Comparison of ENCODE assay signal across 6 cellular contexts in genomic region chr12:113186033-113186365, GRCh38. TPM values are rescaled to one million over a fixed set of nuclear protein-coding genes. Genes with fewer than 3 reads are reported as not detected.
DNase-seq lines count a peak whose midpoint lies in the region; ATAC-seq and TF ChIP-seq lines count a peak whose summit lies in the region.

No MANE protein-coding gene starts in this region.

- peak overlapping the region in 1 of 2 experiments; percentile 60 for H3K23ac ChIP-seq in mesenchymal stem cell (ENCODE audit: low read length in 2 of 2)

- no peak overlapping the region for H2BK15ac ChIP-seq in mesenchymal stem cell (ENCODE audit: low read depth, poor library complexity, severe bottlenecking)

- no peak for TF ChIP-seq CTCF in activated CD8-positive, alpha-beta T cell treated with anti-CD3 and anti-CD28 coated beads for 36 hours (IDR thresholded peaks at IDR 0.05)

- H3K36me3 ChIP-seq in HUES64 (ENCODE audit: insufficient read depth, low read length) (peaks cover 35% of the 10 kb centered on the region), mesenchymal stem cell (ENCODE audit: control insufficient read depth in 1 of 2, insufficient read depth in 2 of 2, low read depth in 1 of 2, low read length in 2 of 2) (peaks cover 17 to 18% of the 10 kb centered on the region in 2 experiments)

- H3K4me2 ChIP-seq in mesenchymal stem cell (ENCODE audit: low read length, poor library complexity, severe bottlenecking) = peak overlapping the region; percentile 92

- CTCF ChIA-PET in activated CD8-positive, alpha-beta T cell treated with anti-CD3 and anti-CD28 coated beads for 36 hours (lab: Charles Lee) = interaction anchor here (0.8 to 4.6 kb wide), 3 partner anchors 10 to 47 kb away, joined by 3 to 36 read pairs (median 15); no protein-coding TSS in a partner anchor

- peak overlapping the region; percentile 16 for H4K8ac ChIP-seq in mesenchymal stem cell (ENCODE audit: low read length)

- H3K9me3 ChIP-seq in HUES64 (ENCODE audit: insufficient read depth, low read depth, low read length) (no peaks in the 10 kb centered on the region), mesenchymal stem cell (ENCODE audit: control insufficient read depth, low read length) (no peaks in the 10 kb centered on the region)

- peak overlapping the region; percentile 46 to 85 for H3K4ac ChIP-seq in mesenchymal stem cell (ENCODE audit: low read depth in 1 of 2, low read length in 2 of 2)

- no peak overlapping the region for H4K91ac ChIP-seq in mesenchymal stem cell (ENCODE audit: low read length)

- no peak for DNase-seq in activated CD8-positive, alpha-beta T cell treated with anti-CD3 and anti-CD28 coated beads for 36 hours
- DNase-seq in mesenchymal stem cell (peak; percentile 37), medulla oblongata (ENCODE audit: extremely low spot score) (no peak), C1 segment of cervical spinal cord (lab: John Stamatoyannopoulos, UW) (no peak)

- H3K4me1 ChIP-seq in HUES64 (ENCODE audit: insufficient read depth, low read length) (no peaks in the 10 kb centered on the region; the same call in 1 of the 2 replicates), mesenchymal stem cell (ENCODE audit: control insufficient read depth, insufficient read depth, low read depth, low read length) (peaks cover 17% of the 10 kb centered on the region)

- WGBS in HUES64 = 8% methylated on average over 10 of the region's 11 CpGs
- WGBS in mesenchymal stem cell = 6% methylated on average over 11 of the region's 11 CpGs

- peaks cover 36% of the 10 kb centered on the region for H3K4me1 Mint-ChIP-seq in activated CD8-positive, alpha-beta T cell treated with anti-CD3 and anti-CD28 coated beads for 36 hours (ENCODE audit: low read depth)

- H3K27ac Mint-ChIP-seq in activated CD8-positive, alpha-beta T cell treated with anti-CD3 and anti-CD28 coated beads for 36 hours = peak overlapping the region; percentile 97

- peaks cover 28% of the 10 kb centered on the region for H3K79me1 ChIP-seq in mesenchymal stem cell (replicated peaks; ENCODE audit: low read length, poor library complexity, severe bottlenecking)

- peak overlapping the region; percentile 94 for H3K9ac ChIP-seq in HUES64 (ENCODE audit: low read depth, low read length)
- peak overlapping the region; percentile 96 for H3K9ac ChIP-seq in mesenchymal stem cell (ENCODE audit: low read length)

- peaks cover 29% of the 10 kb centered on the region for H3K36me3 Mint-ChIP-seq in activated CD8-positive, alpha-beta T cell treated with anti-CD3 and anti-CD28 coated beads for 36 hours (ENCODE audit: low read depth)

- H3K14ac ChIP-seq in mesenchymal stem cell (ENCODE audit: low read length in 2 of 2) = peak overlapping the region in 1 of 2 experiments; percentile 90

- H2AFZ ChIP-seq in mesenchymal stem cell (ENCODE audit: low read depth, low read length) = peak overlapping the region; percentile 90

- peak overlapping the region in 1 of 2 experiments; percentile 97 for H2BK12ac ChIP-seq in mesenchymal stem cell (ENCODE audit: low read length in 2 of 2)

- H3K27me3 Mint-ChIP-seq in activated CD8-positive, alpha-beta T cell treated with anti-CD3 and anti-CD28 coated beads for 36 hours = no peaks in the 10 kb centered on the region

- no peaks in the 10 kb centered on the region for H3K9me3 Mint-ChIP-seq in activated CD8-positive, alpha-beta T cell treated with anti-CD3 and anti-CD28 coated beads for 36 hours

- H3K27me3 ChIP-seq in HUES64 (ENCODE audit: insufficient read depth, low read length) = no peaks in the 10 kb centered on the region
- H3K27me3 ChIP-seq in mesenchymal stem cell (ENCODE audit: control insufficient read depth in 1 of 2, insufficient read depth in 1 of 2, low read length in 2 of 2) = no peaks in the 10 kb centered on the region

- peak overlapping the region; percentile 50 for H2AK5ac ChIP-seq in mesenchymal stem cell (ENCODE audit: low read length, severe bottlenecking)

- peak overlapping the region; percentile 96 for H2BK120ac ChIP-seq in mesenchymal stem cell (ENCODE audit: low read depth, low read length)

- intact Hi-C loops in activated CD8-positive, alpha-beta T cell treated with anti-CD3 and anti-CD28 coated beads for 36 hours (cut with micrococcal nuclease) = no loop called here

- H2BK5ac ChIP-seq in mesenchymal stem cell (ENCODE audit: low read depth, low read length, poor library complexity, severe bottlenecking) = peak overlapping the region; percentile 97

- peak overlapping the region; percentile 97 for H3K4me3 Mint-ChIP-seq in activated CD8-positive, alpha-beta T cell treated with anti-CD3 and anti-CD28 coated beads for 36 hours

- peak overlapping the region; percentile 83; the same call in 1 of the 2 replicates for H3K27ac ChIP-seq in HUES64 (ENCODE audit: low read depth, low read length)
- H3K27ac ChIP-seq in mesenchymal stem cell (ENCODE audit: low read length, poor library complexity, severe bottlenecking) = peak overlapping the region; percentile 41

- POLR2A ChIA-PET in activated CD8-positive, alpha-beta T cell treated with anti-CD3 and anti-CD28 coated beads for 36 hours (lab: Charles Lee) = interaction anchor here (0.7 to 3.2 kb wide), 13 partner anchors 9 to 208 kb away, joined by 3 to 17 read pairs (median 6); partner anchors contain the start of genes OAS2 and TPCN1

- H3K4me3 ChIP-seq in HUES64 (ENCODE audit: low read length) = peak overlapping the region; percentile 78
- peak overlapping the region; percentile 91 to 98 for H3K4me3 ChIP-seq in mesenchymal stem cell (ENCODE audit: insufficient read depth in 1 of 2, low read depth in 1 of 2, low read length in 2 of 2)

- peak overlapping the region; percentile 67 to 98 for H3K18ac ChIP-seq in mesenchymal stem cell (ENCODE audit: low read depth in 1 of 2, low read length in 2 of 2)

- peak; percentile 1 for ATAC-seq in activated CD8-positive, alpha-beta T cell treated with anti-CD3 and anti-CD28 coated beads for 36 hours
- ATAC-seq in GM21526 (IDR thresholded peaks at IDR 0.05; ENCODE audit: low FRiP score, unreplicated experiment) = no peak

RNA-seq across cellular contexts. Expression of gene RITA1, which starts 0.5 kb away (rescaled TPM):
- polyA plus RNA-seq in HUES64 (2013, experiment 1 of 2) = 21.8 TPM
- polyA plus RNA-seq in HUES64 (2013, experiment 2 of 2) = 22.6 TPM
- 10 to 100 TPM; 18.5 to 19.1 TPM for total RNA-seq in activated CD8-positive, alpha-beta T cell treated with anti-CD3 and anti-CD28 coated beads for 36 hours
- 15.4 TPM for polyA plus RNA-seq in mesenchymal stem cell (2013, experiment 1 of 2)
- polyA plus RNA-seq in mesenchymal stem cell (2013, experiment 2 of 2) = 14.6 TPM

RNA-seq across cellular contexts. Expression of gene DDX54, which starts 0.7 kb away (rescaled TPM):
- 46.2 TPM for polyA plus RNA-seq in HUES64 (2013, experiment 1 of 2)
- 43.0 TPM for polyA plus RNA-seq in HUES64 (2013, experiment 2 of 2)
- 100 to 1,000 TPM; 112 to 133 TPM for total RNA-seq in activated CD8-positive, alpha-beta T cell treated with anti-CD3 and anti-CD28 coated beads for 36 hours
- polyA plus RNA-seq in mesenchymal stem cell (2013, experiment 1 of 2) = 34.2 TPM
- polyA plus RNA-seq in mesenchymal stem cell (2013, experiment 2 of 2) = 36.4 TPM

RNA-seq across cellular contexts. Expression of gene TPCN1, which starts 35.3 kb away (rescaled TPM):
- 7.7 TPM for polyA plus RNA-seq in HUES64 (2013, experiment 1 of 2)
- polyA plus RNA-seq in HUES64 (2013, experiment 2 of 2) = 9.8 TPM
- total RNA-seq in activated CD8-positive, alpha-beta T cell treated with anti-CD3 and anti-CD28 coated beads for 36 hours = 10 to 100 TPM; 29.9 to 33.5 TPM
- polyA plus RNA-seq in mesenchymal stem cell (2013, experiment 1 of 2) = 57.5 TPM
- polyA plus RNA-seq in mesenchymal stem cell (2013, experiment 2 of 2) = 58.5 TPM

RNA-seq across cellular contexts. Expression of gene CFAP73, which starts 36.5 kb away (rescaled TPM):
- polyA plus RNA-seq in HUES64 (2013, experiment 1 of 2) = not detected
- not detected for polyA plus RNA-seq in HUES64 (2013, experiment 2 of 2)
- 1 to 10 TPM; 1.7 to 1.9 TPM for total RNA-seq in activated CD8-positive, alpha-beta T cell treated with anti-CD3 and anti-CD28 coated beads for 36 hours
- not detected for polyA plus RNA-seq in mesenchymal stem cell (2013, experiment 1 of 2)
- polyA plus RNA-seq in mesenchymal stem cell (2013, experiment 2 of 2) = 0.03 TPM

RNA-seq across cellular contexts. Expression of gene RASAL1, which starts 50.4 kb away (rescaled TPM):
- polyA plus RNA-seq in HUES64 (2013, experiment 1 of 2) = 1.1 TPM
- 1.7 TPM for polyA plus RNA-seq in HUES64 (2013, experiment 2 of 2)
- total RNA-seq in activated CD8-positive, alpha-beta T cell treated with anti-CD3 and anti-CD28 coated beads for 36 hours = 10 to 100 TPM in 1 of 2 experiments, 1 to 10 TPM in 1; 9.8 to 12.4 TPM
- polyA plus RNA-seq in mesenchymal stem cell (2013, experiment 1 of 2) = not detected
- polyA plus RNA-seq in mesenchymal stem cell (2013, experiment 2 of 2) = not detected
